ENCODE assay signal across 1 cellular context in genomic region chr6:161038229-161039003, GRCh38.
TF ChIP-seq lines count a peak whose summit lies in the region.

No MANE protein-coding gene starts in this region.

TF ChIP-seq in HEK293, 187 proteins besides CTCF, POLR2A, EP300 and RAD21 (continued from another document):
- TF ChIP-seq REST (tag by site-specific recombination; IDR thresholded peaks at IDR 0.05) (no peak), ZNF514 (tag by site-specific recombination; IDR thresholded peaks at IDR 0.05) (no peak), ZXDB (tag by site-specific recombination; IDR thresholded peaks at IDR 0.05) (no peak), ZBTB1 (tag by site-specific recombination; IDR thresholded peaks at IDR 0.05) (no peak), ZNF843 (tag by site-specific recombination; IDR thresholded peaks at IDR 0.05) (no peak), ZNF692 (tag by site-specific recombination; IDR thresholded peaks at IDR 0.05) (no peak), ZNF211 (tag by site-specific recombination; IDR thresholded peaks at IDR 0.05; ENCODE audit: low read depth) (no peak), ZNF518A (tag by site-specific recombination; conservative IDR thresholded peaks at IDR 0.05; ENCODE audit: low read depth) (no peak), ZNF449 (tag by site-specific recombination; IDR thresholded peaks at IDR 0.05) (no peak), SP7 (tag by site-specific recombination; IDR thresholded peaks at IDR 0.05) (0 out of 2 replicates have a peak, but pooled peaks have one; percentile 17), ZNF366 (tag by site-specific recombination; conservative IDR thresholded peaks at IDR 0.05) (no peak), ZNF777 (tag by site-specific recombination; IDR thresholded peaks at IDR 0.05; ENCODE audit: borderline replicate concordance) (no peak), ZNF585B (tag by site-specific recombination; IDR thresholded peaks at IDR 0.05) (no peak)
